In genomic region chr12:53625946-53626701, GRCh38 we compare ENCODE assay signal across 1 cellular context.
A peak's percentile ranks its signal among the peaks of the same experiment; 100 is the strongest.
TF ChIP-seq lines count a peak whose summit lies in the region.

Gene ATF7, minus strand, starts transcription at chr12:53626382. Its CDS starts 25,382 bp downstream, at chr12:53601000.

TF ChIP-seq in HepG2, 621 proteins besides CTCF, POLR2A, EP300 and RAD21 (continued from another document and continues in another):
- TF ChIP-seq TFDP1 (CRISPR knock-in tag; IDR thresholded peaks at IDR 0.05; ENCODE audit: borderline replicate concordance) (peak; percentile 63; the same call in 1 of the 2 replicates), FOXP1 (IDR thresholded peaks at IDR 0.05) (no peak), FOXP1 (CRISPR knock-in tag; IDR thresholded peaks at IDR 0.05) (no peak), ZFP82 (CRISPR knock-in tag; IDR thresholded peaks at IDR 0.05; ENCODE audit: borderline replicate concordance) (no peak), ZBTB10 (CRISPR knock-in tag; IDR thresholded peaks at IDR 0.05; ENCODE audit: borderline replicate concordance) (no peak), ZNF570 (CRISPR knock-in tag; IDR thresholded peaks at IDR 0.05; ENCODE audit: borderline replicate concordance) (no peak), NFRKB (IDR thresholded peaks at IDR 0.05) (no peak), FOXK2 (IDR thresholded peaks at IDR 0.05) (peak; percentile 97), ZC3H4 (CRISPR knock-in tag; IDR thresholded peaks at IDR 0.05; ENCODE audit: borderline replicate concordance) (no peak), GATA4 (IDR thresholded peaks at IDR 0.05; ENCODE audit: borderline replicate concordance, low read depth) (peak; percentile 49; the same call in 1 of the 2 replicates), HNF4A (CRISPR knock-in tag; IDR thresholded peaks at IDR 0.05) (no peak), TFE3 (CRISPR knock-in tag; IDR thresholded peaks at IDR 0.05) (0 out of 2 replicates have a peak, but pooled peaks have one; percentile 2), GLMP (CRISPR knock-in tag; IDR thresholded peaks at IDR 0.05; ENCODE audit: borderline replicate concordance) (no peak), ZNF335 (CRISPR knock-in tag; IDR thresholded peaks at IDR 0.05) (peak; percentile 47; the same call in 1 of the 2 replicates), CAMTA2 (CRISPR knock-in tag; IDR thresholded peaks at IDR 0.05; ENCODE audit: borderline replicate concordance) (no peak), POLR2AphosphoS2 (IDR thresholded peaks at IDR 0.05; ENCODE audit: low read depth, low read length) (no peak), ZNF670 (CRISPR knock-in tag; IDR thresholded peaks at IDR 0.05; ENCODE audit: borderline replicate concordance) (peak; percentile 11; the same call in 1 of the 2 replicates), KDM1A (CRISPR knock-in tag; IDR thresholded peaks at IDR 0.05) (no peak), HES4 (CRISPR knock-in tag; IDR thresholded peaks at IDR 0.05; ENCODE audit: borderline replicate concordance) (0 out of 2 replicates have a peak, but pooled peaks have one; percentile 39), FOSL2 (CRISPR knock-in tag; IDR thresholded peaks at IDR 0.05) (peak; percentile 48), ZNF646 (CRISPR knock-in tag; IDR thresholded peaks at IDR 0.05) (no peak), ZNF260 (CRISPR knock-in tag; IDR thresholded peaks at IDR 0.05; ENCODE audit: borderline replicate concordance, low read depth) (no peak), SOX5 (CRISPR knock-in tag; IDR thresholded peaks at IDR 0.05; ENCODE audit: borderline replicate concordance) (peak; percentile 53; the same call in 1 of the 2 replicates), ZNF790 (CRISPR knock-in tag; IDR thresholded peaks at IDR 0.05; ENCODE audit: borderline replicate concordance) (peak; percentile 69; the same call in 1 of the 2 replicates), JDP2 (CRISPR knock-in tag; IDR thresholded peaks at IDR 0.05; ENCODE audit: borderline replicate concordance) (no peak), BCL6 (CRISPR knock-in tag; IDR thresholded peaks at IDR 0.05) (0 out of 2 replicates have a peak, but pooled peaks have one; percentile 23), MYC (CRISPR knock-in tag; IDR thresholded peaks at IDR 0.05; ENCODE audit: borderline replicate concordance) (peak; percentile 61), ZBTB2 (CRISPR knock-in tag; IDR thresholded peaks at IDR 0.05; ENCODE audit: low read depth) (no peak), ZNF724P (CRISPR knock-in tag; IDR thresholded peaks at IDR 0.05; ENCODE audit: borderline replicate concordance) (peak; percentile 69; the same call in 1 of the 2 replicates), ZBTB39 (CRISPR knock-in tag; IDR thresholded peaks at IDR 0.05) (0 out of 2 replicates have a peak, but pooled peaks have one; percentile 52), ZMYM2 (CRISPR knock-in tag; IDR thresholded peaks at IDR 0.05) (peak; percentile 43; the same call in 1 of the 2 replicates), RAD51 (IDR thresholded peaks at IDR 0.05; ENCODE audit: borderline replicate concordance) (no peak), ZNF263 (CRISPR knock-in tag; IDR thresholded peaks at IDR 0.05) (no peak), ZNF879 (CRISPR knock-in tag; IDR thresholded peaks at IDR 0.05) (no peak), ZNF652 (CRISPR knock-in tag; IDR thresholded peaks at IDR 0.05; ENCODE audit: borderline replicate concordance, low read depth) (no peak; the same call in 1 of the 2 replicates), HNF1B (CRISPR knock-in tag; IDR thresholded peaks at IDR 0.05) (peak; percentile 84), ZNF761 (CRISPR knock-in tag; conservative IDR thresholded peaks at IDR 0.05) (0 out of 2 replicates have a peak, but pooled peaks have one; percentile 66), NAIF1 (CRISPR knock-in tag; IDR thresholded peaks at IDR 0.05; ENCODE audit: borderline replicate concordance) (no peak), MTA3 (CRISPR knock-in tag; IDR thresholded peaks at IDR 0.05) (no peak), CBX5 (CRISPR knock-in tag; IDR thresholded peaks at IDR 0.05; ENCODE audit: borderline replicate concordance) (peak; percentile 38; the same call in 1 of the 2 replicates), NR2F1 (CRISPR knock-in tag; IDR thresholded peaks at IDR 0.05) (no peak), ZNF558 (CRISPR knock-in tag; IDR thresholded peaks at IDR 0.05; ENCODE audit: borderline replicate concordance) (no peak)
